ENCODE assay signal across 8 cellular contexts in the genomic region with DNA sequence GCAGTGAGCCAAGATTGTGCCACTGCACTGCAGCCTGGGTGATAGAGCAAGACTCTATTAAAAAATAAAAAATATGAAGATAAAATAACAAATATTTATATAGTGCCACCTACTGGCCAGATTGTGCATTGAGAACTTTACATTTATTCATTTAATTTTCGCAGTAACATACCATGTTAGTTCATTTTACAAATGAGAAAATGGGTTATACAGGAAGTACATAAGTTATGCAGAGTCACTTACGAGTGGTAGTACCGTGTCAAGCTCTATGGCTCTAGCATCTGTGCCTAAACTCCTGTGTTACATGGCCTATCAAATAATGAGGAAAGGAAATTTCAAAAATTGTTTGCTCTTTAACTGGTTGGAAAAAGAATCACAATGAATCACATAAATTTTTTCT. TPM values are rescaled to one million over a fixed set of nuclear protein-coding genes. Genes with fewer than 3 reads are reported as not detected.
DNase-seq lines count a peak whose midpoint lies in the region; ATAC-seq and TF ChIP-seq lines count a peak whose summit lies in the region.

No MANE protein-coding gene starts in this region.

- no peaks in the 10 kb centered on the region for H3K27me3 Mint-ChIP-seq in activated CD8-positive, alpha-beta memory T cell treated with anti-CD3 and anti-CD28 coated beads, Interleukin-2, amount 10 ng/mL, durations not matched to agents 7 days and 5 days
- H3K27me3 Mint-ChIP-seq in neural crest cell (ENCODE audit: low read depth) = no peaks in the 10 kb centered on the region

- DNase-seq in activated CD8-positive, alpha-beta memory T cell treated with anti-CD3 and anti-CD28 coated beads, Interleukin-2, amount 10 ng/mL, durations not matched to agents 7 days and 5 days = no peak
- no peak for DNase-seq in activated CD8-positive, alpha-beta memory T cell treated with anti-CD3 and anti-CD28 coated beads for 24 hours
- DNase-seq in NCI-H1694 treated with DMSO at 0.1 percent for 48 hours (lab: John Stamatoyannopoulos, UW) = peak; percentile 40
- peak; percentile 57 for DNase-seq in dedifferentiated amniotic fluid mesenchymal stem cell (ENCODE audit: extremely low spot score)
- no peak for DNase-seq in neural crest cell (ENCODE audit: low read depth, low spot score)
- DNase-seq in NCI-H2029 treated with DMSO at 0.1 percent for 48 hours (lab: John Stamatoyannopoulos, UW) = no peak

- TF ChIP-seq CTCF in neural crest cell (conservative IDR thresholded peaks at IDR 0.05) = peak; percentile 80

- peaks cover 6% of the 10 kb centered on the region for H3K4me1 Mint-ChIP-seq in activated CD8-positive, alpha-beta memory T cell treated with anti-CD3 and anti-CD28 coated beads, Interleukin-2, amount 10 ng/mL, durations not matched to agents 7 days and 5 days
- no peaks in the 10 kb centered on the region for H3K4me1 Mint-ChIP-seq in neural crest cell

- CTCF ChIA-PET in activated CD8-positive, alpha-beta memory T cell treated with anti-CD3 and anti-CD28 coated beads, Interleukin-2, amount 10 ng/mL, durations not matched to agents 7 days and 5 days (lab: Charles Lee) = interaction anchor here (0.8 to 2.5 kb wide), 15 partner anchors 9 to 199 kb away, joined by 3 to 16 read pairs (median 3); no protein-coding TSS in a partner anchor

- H3K36me3 Mint-ChIP-seq in activated CD8-positive, alpha-beta memory T cell treated with anti-CD3 and anti-CD28 coated beads, Interleukin-2, amount 10 ng/mL, durations not matched to agents 7 days and 5 days = peaks cover 40% of the 10 kb centered on the region
- peaks cover 16% of the 10 kb centered on the region for H3K36me3 Mint-ChIP-seq in neural crest cell (ENCODE audit: low read depth)

- no peaks in the 10 kb centered on the region for H3K9me3 Mint-ChIP-seq in activated CD8-positive, alpha-beta memory T cell treated with anti-CD3 and anti-CD28 coated beads, Interleukin-2, amount 10 ng/mL, durations not matched to agents 7 days and 5 days (ENCODE audit: low read depth)
- no peaks in the 10 kb centered on the region for H3K9me3 Mint-ChIP-seq in neural crest cell

- H3K4me3 Mint-ChIP-seq in activated CD8-positive, alpha-beta memory T cell treated with anti-CD3 and anti-CD28 coated beads, Interleukin-2, amount 10 ng/mL, durations not matched to agents 7 days and 5 days = no peak overlapping the region
- no peak overlapping the region for H3K4me3 Mint-ChIP-seq in neural crest cell

- ATAC-seq in activated CD8-positive, alpha-beta memory T cell treated with anti-CD3 and anti-CD28 coated beads, Interleukin-2, amount 10 ng/mL, durations not matched to agents 7 days and 5 days = no peak
- ATAC-seq in GM19452 (IDR thresholded peaks at IDR 0.05; ENCODE audit: unreplicated experiment) (no peak), HG03460 (IDR thresholded peaks at IDR 0.05; ENCODE audit: unreplicated experiment) (no peak)

- peak overlapping the region; percentile 43 for H3K27ac Mint-ChIP-seq in activated CD8-positive, alpha-beta memory T cell treated with anti-CD3 and anti-CD28 coated beads, Interleukin-2, amount 10 ng/mL, durations not matched to agents 7 days and 5 days
- no peak overlapping the region for H3K27ac Mint-ChIP-seq in neural crest cell (ENCODE audit: unreplicated experiment)

RNA-seq across cellular contexts. Expression of a gene that starts 27.9 kb away (rescaled TPM):
- 10 to 100 TPM; 61.5 to 73.5 TPM for total RNA-seq in activated CD8-positive, alpha-beta memory T cell treated with anti-CD3 and anti-CD28 coated beads, Interleukin-2, amount 10 ng/mL, durations not matched to agents 7 days and 5 days
- total RNA-seq in neural crest cell = 64.3 and 65.2 TPM in 2 replicates

Comparison
In these comparisons a context has a peak if more than half of its experiments do, and no peak if none do; other contexts are left out.
1. DNase-seq: peak in NCI-H1694 treated with DMSO at 0.1 percent for 48 hours (single experiment) and dedifferentiated amniotic fluid mesenchymal stem cell (single experiment); none in activated CD8-positive, alpha-beta memory T cell treated with anti-CD3 and anti-CD28 coated beads, Interleukin-2, amount 10 ng/mL, durations not matched to agents 7 days and 5 days (single experiment), activated CD8-positive, alpha-beta memory T cell treated with anti-CD3 and anti-CD28 coated beads for 24 hours (single experiment), neural crest cell (single experiment) and NCI-H2029 treated with DMSO at 0.1 percent for 48 hours (single experiment).